ENCODE assay signal across 20 cellular contexts in genomic region chr3:51478630-51479029, GRCh38. TPM values are rescaled to one million over a fixed set of nuclear protein-coding genes. Genes with fewer than 3 reads are reported as not detected.
DNase-seq lines count a peak whose midpoint lies in the region; ATAC-seq, FAIRE-seq and TF ChIP-seq lines count a peak whose summit lies in the region.
"Had no signal": no experiment of that assay in that cellular context is flagged by ENCODE, and none has a peak within 500 bp of the region (broad histone marks: within the 10 kb centered on the region; RNA-seq: fewer than 3 reads in every experiment).

No MANE protein-coding gene starts in this region.

- dilution Hi-C loops in IMR-90 (cut with HindIII; ENCODE audit: low sequenced_read_pairs, unreplicated experiment): no loop called here

- no peaks in the 10 kb centered on the region; a peak in 1 of 4 replicates for H3K79me1 ChIP-seq in IMR-90 (ENCODE audit: low read depth in 1 of 2, low read length in 2 of 2)

- no peak overlapping the region for H3K4ac ChIP-seq in IMR-90 (ENCODE audit: low read depth, low read length)

- peaks cover 7 to 25% of the 10 kb centered on the region in 2 donors for H3K36me3 Mint-ChIP-seq in activated T-cell treated with anti-CD3 and anti-CD28 coated beads, Interleukin-2, amount 50 U/mL, for 72 hours (ENCODE audit: insufficient read depth in 2 of 2)

- no peak for TF ChIP-seq EP300 in K562 (IDR thresholded peaks at IDR 0.05; ENCODE audit: low read length)

- H2BK120ac ChIP-seq in IMR-90 (ENCODE audit: low read depth, low read length): no peak overlapping the region

- H3K4me2 ChIP-seq in IMR-90 (ENCODE audit: low read depth, low read length) (no peak overlapping the region), K562 (ENCODE audit: insufficient read depth, low read length) (no peak overlapping the region)

- no peak for FAIRE-seq in K562 (lab: Jason Lieb, UNC)
- FAIRE-seq: A204.1, D721Med, GM12892 had no signal

- H3K4me1 Mint-ChIP-seq in activated T-cell treated with anti-CD3 and anti-CD28 coated beads, Interleukin-2, amount 50 U/mL, for 72 hours (ENCODE audit: low read depth): no peaks in the 10 kb centered on the region

- no peak overlapping the region for H3K23ac ChIP-seq in IMR-90 (ENCODE audit: low read depth, low read length)

- in situ Hi-C loops in IMR-90 (cut with MboI; ENCODE audit: low sequenced_read_pairs): no loop called here
- in situ Hi-C loops in K562 (cut with MboI): no loop called here

- H3K14ac ChIP-seq in IMR-90 (replicated peaks; ENCODE audit: low read depth, low read length): no peak overlapping the region

- intact Hi-C loops in IMR-90 (cut with micrococcal nuclease): no loop called here
- intact Hi-C loops in K562 (cut with micrococcal nuclease): no loop called here
- intact Hi-C loops in left ventricle myocardium inferior (cut with micrococcal nuclease): no loop called here

- no peak for ATAC-seq in activated T-cell treated with anti-CD3 and anti-CD28 coated beads, Interleukin-2, amount 50 U/mL, for 72 hours (replicated peaks in 1 of 2)
- no peak for ATAC-seq in IMR-90 (ENCODE audit: low read depth)
- no peak for ATAC-seq in K562
- no peak for ATAC-seq in HG03139 (IDR thresholded peaks at IDR 0.05; ENCODE audit: unreplicated experiment)

- no peaks in the 10 kb centered on the region for H3K27me3 Mint-ChIP-seq in activated T-cell treated with anti-CD3 and anti-CD28 coated beads, Interleukin-2, amount 50 U/mL, for 72 hours (ENCODE audit: low read depth)
- H3K27me3 Mint-ChIP-seq: CD4-positive, alpha-beta memory T cell had no signal

- WGBS in IMR-90 (ENCODE audit: extremely low coverage in 2 of 2, insufficient read length in 1 of 2), 2 experiments: 84% methylated on average over 2 of the region's 4 CpGs; no CpG with 5 or more reads in 1 of the 2 experiments
- 92% methylated on average over 4 of the region's 4 CpGs for WGBS in K562 (ENCODE audit: insufficient coverage, low coverage, missing lambda C conversion rate)

- H2BK15ac ChIP-seq in IMR-90 (ENCODE audit: low read depth, low read length): no peak overlapping the region

- H3K9ac ChIP-seq in IMR-90 (ENCODE audit: low read depth, low read length) (no peak overlapping the region), K562 (ENCODE audit: insufficient read depth in 1 of 2, low read depth in 2 of 2, low read length in 2 of 2) (no peak overlapping the region)

- no peak overlapping the region for H2AK5ac ChIP-seq in IMR-90 (ENCODE audit: low read depth, low read length)

- TF ChIP-seq POLR2A in IMR-90 (IDR thresholded peaks at IDR 0.05; ENCODE audit: low read depth, low read length) (no peak), K562 (conservative IDR thresholded peaks at IDR 0.05) (no peak)

- H3K36me3 ChIP-seq in IMR-90 (ENCODE audit: control insufficient read depth, insufficient read depth, low read length): peaks cover 20% of the 10 kb centered on the region
- H3K36me3 ChIP-seq in K562 (ENCODE audit: control insufficient read depth, insufficient read depth, low read length): peaks cover 40% of the 10 kb centered on the region
- peaks cover 71% of the 10 kb centered on the region for H3K36me3 ChIP-seq in left ventricle myocardium inferior
- H3K36me3 ChIP-seq: BE2C had no signal

- H4K20me1 ChIP-seq in IMR-90 (ENCODE audit: insufficient read depth, low read length) (no peaks in the 10 kb centered on the region), K562 (replicated peaks; ENCODE audit: control insufficient read depth, insufficient read depth, low read length) (no peaks in the 10 kb centered on the region)

- H3K4me3 ChIP-seq in IMR-90 (ENCODE audit: insufficient read depth, low read depth, low read length) (no peak overlapping the region), K562 (no peak overlapping the region), left ventricle myocardium inferior (no peak overlapping the region)
- H3K4me3 ChIP-seq: HAP-1 had no signal

- no peaks in the 10 kb centered on the region for H3K79me2 ChIP-seq in K562 (ENCODE audit: control insufficient read depth, insufficient read depth, low read length)

- H3K27ac ChIP-seq in IMR-90 (ENCODE audit: insufficient read depth, low read length) (no peak overlapping the region), K562 (ENCODE audit: extremely low read depth, low read depth, low read length) (no peak overlapping the region), left ventricle myocardium inferior (replicated peaks) (no peak overlapping the region)
- H3K27ac ChIP-seq: C4-2B, HL-60 had no signal

- H3K4me3 Mint-ChIP-seq in activated T-cell treated with anti-CD3 and anti-CD28 coated beads, Interleukin-2, amount 50 U/mL, for 72 hours: no peak overlapping the region
- H3K4me3 Mint-ChIP-seq: CD4-positive, alpha-beta memory T cell had no signal

- no peak overlapping the region for H3K18ac ChIP-seq in IMR-90 (ENCODE audit: low read depth, low read length)

- no peak overlapping the region for H4K5ac ChIP-seq in IMR-90 (ENCODE audit: low read depth, low read length)

- no peaks in the 10 kb centered on the region for H3K27me3 ChIP-seq in IMR-90 (ENCODE audit: control insufficient read depth, insufficient read depth, low read length)
- H3K27me3 ChIP-seq in K562 (ENCODE audit: control insufficient read depth in 2 of 2, insufficient read depth in 2 of 2, low read length in 2 of 2): no peaks in the 10 kb centered on the region
- no peaks in the 10 kb centered on the region for H3K27me3 ChIP-seq in left ventricle myocardium inferior (ENCODE audit: low read depth)
- H3K27me3 ChIP-seq: BE2C had no signal

- no peak overlapping the region for H2AFZ ChIP-seq in IMR-90 (replicated peaks; ENCODE audit: low read length, poor library complexity)
- no peak overlapping the region for H2AFZ ChIP-seq in K562 (ENCODE audit: low read depth, low read length)

- no peak for DNase-seq in activated T-cell treated with anti-CD3 and anti-CD28 coated beads, Interleukin-2, amount 50 U/mL, for 72 hours
- no peak for DNase-seq in activated T-cell treated with anti-CD3 and anti-CD28 coated beads, Interleukin-2, amount 50 U/mL, for 48 hours
- DNase-seq in IMR-90 (no peak), K562 (ENCODE audit: extremely low read depth in 1 of 4, low spot score in 3 of 4) (no peak), left ventricle myocardium inferior (no peak), RPMI8226 (no peak)
- DNase-seq: BE2C; CD4-positive, alpha-beta memory T cell; COR-L47; DMS153; DMS79 treated with DMSO at 0.1 percent for 48 hours; GDM1; GOT3 had no signal

- TF ChIP-seq RAD21 in IMR-90 (IDR thresholded peaks at IDR 0.05; ENCODE audit: low read length) (no peak), K562 (CRISPR knock-in tag; conservative IDR thresholded peaks at IDR 0.05 in 1 of 2, IDR thresholded peaks at IDR 0.05 in 1 of 2) (no peak)

- no peaks in the 10 kb centered on the region for H3K9me1 ChIP-seq in IMR-90 (ENCODE audit: insufficient read depth, low read length)
- H3K9me1 ChIP-seq in K562 (ENCODE audit: control insufficient read depth, insufficient read depth, low read length): no peaks in the 10 kb centered on the region

- no peak for TF ChIP-seq CTCF in IMR-90 (conservative IDR thresholded peaks at IDR 0.05; ENCODE audit: low read depth, low read length)
- TF ChIP-seq CTCF in K562 (IDR thresholded peaks at IDR 0.05 in 2 of 3, conservative IDR thresholded peaks at IDR 0.05 in 1 of 3; ENCODE audit: insufficient read depth in 2 of 3, low read depth in 1 of 3, low read length in 3 of 3): no peak
- no peak for TF ChIP-seq CTCF in left ventricle myocardium inferior (IDR thresholded peaks at IDR 0.05; ENCODE audit: borderline replicate concordance)

- no peak overlapping the region for H2BK5ac ChIP-seq in IMR-90 (ENCODE audit: low read depth, low read length, poor library complexity, severe bottlenecking)

- H4K91ac ChIP-seq in IMR-90 (ENCODE audit: insufficient read depth, low read depth, low read length): no peak overlapping the region

- H3K9me3 Mint-ChIP-seq in activated T-cell treated with anti-CD3 and anti-CD28 coated beads, Interleukin-2, amount 50 U/mL, for 72 hours: no peaks in the 10 kb centered on the region
- H3K9me3 Mint-ChIP-seq: CD4-positive, alpha-beta memory T cell had no signal

- BruUV-seq in IMR-90 (replicated peaks; lab: Mats Ljungman, UMichigan) (no TSS peak), K562 (replicated peaks; lab: Mats Ljungman, UMichigan) (TSS peak; percentile 30)

- no peak overlapping the region for H2BK20ac ChIP-seq in IMR-90 (ENCODE audit: low read depth, low read length)

- H3K56ac ChIP-seq in IMR-90 (ENCODE audit: extremely low read depth, insufficient read depth, low read length): no peak overlapping the region

- H4K8ac ChIP-seq in IMR-90 (ENCODE audit: low read depth in 2 of 2, low read length in 2 of 2): no peak overlapping the region

- no peaks in the 10 kb centered on the region for H3K4me1 ChIP-seq in IMR-90 (ENCODE audit: control insufficient read depth, insufficient read depth, low read length)
- H3K4me1 ChIP-seq in K562 (replicated peaks in 1 of 2; ENCODE audit: control insufficient read depth in 2 of 2, insufficient read depth in 2 of 2, low read length in 2 of 2): no peaks in the 10 kb centered on the region
- H3K4me1 ChIP-seq in left ventricle myocardium inferior: no peaks in the 10 kb centered on the region
- H3K4me1 ChIP-seq: BE2C, HAP-1 had no signal

- POLR2A ChIA-PET in IMR-90 (lab: Charles Lee; ENCODE audit: unreplicated experiment) (no interaction called here), K562 (lab: Yijun Ruan, JAX) (no interaction called here)

- no peak overlapping the region for H2AK9ac ChIP-seq in IMR-90 (replicated peaks; ENCODE audit: low read depth, low read length, poor library complexity)

- H3K9me3 ChIP-seq in IMR-90 (ENCODE audit: control insufficient read depth, insufficient read depth, low read length) (no peaks in the 10 kb centered on the region), K562 (replicated peaks; ENCODE audit: control insufficient read depth, insufficient read depth, low read depth, low read length) (no peaks in the 10 kb centered on the region), left ventricle myocardium inferior (replicated peaks) (no peaks in the 10 kb centered on the region)
- H3K9me3 ChIP-seq: BE2C, HAP-1 had no signal

- CTCF ChIA-PET in IMR-90 (lab: Yijun Ruan, JAX): no interaction called here
- CTCF ChIA-PET in K562 (lab: Yijun Ruan, JAX; ENCODE audit: low intra/inter-chr PET ratio): no interaction called here

- H3K27ac Mint-ChIP-seq in activated T-cell treated with anti-CD3 and anti-CD28 coated beads, Interleukin-2, amount 50 U/mL, for 72 hours: peak overlapping the region; percentile 46

RNA-seq across cellular contexts. Expression of gene DCAF1, which starts 21.2 kb away (rescaled TPM):
- 10 to 100 TPM; 28.2 to 32.0 TPM for total RNA-seq in activated T-cell treated with anti-CD3 and anti-CD28 coated beads, Interleukin-2, amount 50 U/mL, for 72 hours
- total RNA-seq in IMR-90 (2012; rRNA removed) (18.1 and 18.6 TPM in 2 replicates), K562 (2014; rRNA removed) (12.6 and 13.3 TPM in 2 replicates), K562 (2014; rRNA removed; fragmentation: Illumina TruSeq; extraction: Trizol) (14.4 and 15.4 TPM in 2 replicates), K562 (2015; rRNA removed; fragmentation: Illumina TruSeq; extraction: Trizol) (15.3 and 16.2 TPM in 2 replicates), K562 (2021) (19.3 and 20.3 TPM in 2 replicates), left ventricle myocardium inferior (15.8 TPM)
- polyA plus RNA-seq in IMR-90 (2012; rRNA removed) (6.2 and 7.7 TPM in 2 replicates), K562 (2011; rRNA removed) (11.4 and 15.0 TPM in 2 replicates), K562 (2014; fragmentation: Illumina TruSeq; extraction: Trizol) (19.4 and 21.5 TPM in 2 replicates), K562 (2014; fragmentation: Nextera tagmentation; extraction: Ambion mirVana) (1 to 10 TPM; 2.8 to 7.1 TPM), K562 (2014; rRNA removed) (15.7 and 17.0 TPM in 2 replicates)
- polyA plus RNA-seq in IMR-90 (2012; cell fraction: cytosol; rRNA removed): 2.7 and 4.1 TPM in 2 replicates
- polyA plus RNA-seq in IMR-90 (2012; cell fraction: nucleus; rRNA removed; ENCODE audit: low replicate concordance): 5.3 and 15.5 TPM in 2 replicates
- 27.1 and 34.4 TPM in 2 replicates for total RNA-seq in K562 (2011; cell fraction: chromatin; rRNA removed; ENCODE audit: low replicate concordance)
- total RNA-seq in K562 (2011; cell fraction: nucleolus; rRNA removed): 14.0 and 14.7 TPM in 2 replicates
- 18.6 and 20.4 TPM in 2 replicates for total RNA-seq in K562 (2011; cell fraction: nucleoplasm; rRNA removed)
- polyA plus RNA-seq in K562 (2011; cell fraction: cytosol; rRNA removed): 7.8 and 11.7 TPM in 2 replicates
- 24.5 and 27.8 TPM in 2 replicates for polyA plus RNA-seq in K562 (2011; cell fraction: nucleus; rRNA removed)
- polyA plus RNA-seq in K562 (2012): 10.2 and 14.0 TPM in 2 replicates
- polyA minus RNA-seq in K562 (2011; rRNA and poly(A)+ RNA removed): 34.2 and 39.9 TPM in 2 replicates
- polyA minus RNA-seq in K562 (2011; cell fraction: cytosol; rRNA and poly(A)+ RNA removed): 13.7 and 17.0 TPM in 2 replicates
- 7.9 and 12.6 TPM in 2 replicates for polyA minus RNA-seq in K562 (2011; cell fraction: nucleus; rRNA and poly(A)+ RNA removed)

RNA-seq across cellular contexts. Expression of gene RAD54L2, which starts 59.9 kb away (rescaled TPM):
- total RNA-seq in activated T-cell treated with anti-CD3 and anti-CD28 coated beads, Interleukin-2, amount 50 U/mL, for 72 hours: 10 to 100 TPM; 32.8 to 41.7 TPM
- total RNA-seq in IMR-90 (2012; rRNA removed) (22.2 and 24.2 TPM in 2 replicates), K562 (2014; rRNA removed) (4.2 and 6.0 TPM in 2 replicates), K562 (2014; rRNA removed; fragmentation: Illumina TruSeq; extraction: Trizol) (8.6 and 9.0 TPM in 2 replicates), K562 (2015; rRNA removed; fragmentation: Illumina TruSeq; extraction: Trizol) (6.7 and 7.1 TPM in 2 replicates), K562 (2021) (10.7 and 12.2 TPM in 2 replicates), left ventricle myocardium inferior (9.8 TPM)
- polyA plus RNA-seq in IMR-90 (2012; rRNA removed) (6.8 and 6.9 TPM in 2 replicates), K562 (2011; rRNA removed) (4.4 and 4.9 TPM in 2 replicates), K562 (2014; fragmentation: Illumina TruSeq; extraction: Trizol) (6.0 and 6.4 TPM in 2 replicates), K562 (2014; fragmentation: Nextera tagmentation; extraction: Ambion mirVana) (1 to 10 TPM; 1.3 to 2.4 TPM), K562 (2014; rRNA removed) (4.5 and 5.4 TPM in 2 replicates)
- polyA plus RNA-seq in IMR-90 (2012; cell fraction: cytosol; rRNA removed): 1.9 and 2.4 TPM in 2 replicates
- polyA plus RNA-seq in IMR-90 (2012; cell fraction: nucleus; rRNA removed; ENCODE audit: low replicate concordance): 12.7 and 19.6 TPM in 2 replicates
- 58.3 and 76.4 TPM in 2 replicates for total RNA-seq in K562 (2011; cell fraction: chromatin; rRNA removed; ENCODE audit: low replicate concordance)
- total RNA-seq in K562 (2011; cell fraction: nucleolus; rRNA removed): 20.7 and 26.8 TPM in 2 replicates
- total RNA-seq in K562 (2011; cell fraction: nucleoplasm; rRNA removed): 42.1 and 52.2 TPM in 2 replicates
- 2.9 and 3.4 TPM in 2 replicates for polyA plus RNA-seq in K562 (2011; cell fraction: cytosol; rRNA removed)
- polyA plus RNA-seq in K562 (2011; cell fraction: nucleus; rRNA removed): 8.7 and 11.0 TPM in 2 replicates
- 4.1 and 4.6 TPM in 2 replicates for polyA plus RNA-seq in K562 (2012)
- 16.6 and 19.0 TPM in 2 replicates for polyA minus RNA-seq in K562 (2011; rRNA and poly(A)+ RNA removed)
- 9.2 and 10.5 TPM in 2 replicates for polyA minus RNA-seq in K562 (2011; cell fraction: cytosol; rRNA and poly(A)+ RNA removed)
- 9.3 and 13.9 TPM in 2 replicates for polyA minus RNA-seq in K562 (2011; cell fraction: nucleus; rRNA and poly(A)+ RNA removed)
